Comparison of ENCODE assay signal across 8 cellular contexts in genomic region chr2:203533696-203534471, GRCh38. TPM values are rescaled to one million over a fixed set of nuclear protein-coding genes. Genes with fewer than 3 reads are reported as not detected.
A peak's percentile ranks its signal among the peaks of the same experiment; 100 is the strongest.
DNase-seq lines count a peak whose midpoint lies in the region; ATAC-seq and TF ChIP-seq lines count a peak whose summit lies in the region.

No MANE protein-coding gene starts in this region.

- DNase-seq in HFFc6 = peak; percentile 42
- DNase-seq in activated CD4-positive, alpha-beta T cell treated with anti-CD3 and anti-CD28 coated beads, Interleukin-2, amount 10 ng/mL, durations not matched to agents 24 days and 14 days = peak; percentile 68
- DNase-seq in foreskin melanocyte = peak; percentile 25
- DNase-seq in retina = peak; percentile 41
- no peak for DNase-seq in SKM-1 (lab: John Stamatoyannopoulos, UW; ENCODE audit: unreplicated experiment)
- no peak for DNase-seq in stimulated activated CD4-positive, alpha-beta T cell treated with anti-CD3 and anti-CD28 coated beads, Interleukin-12 subunit alpha, Interleukin-12 subunit beta, amount 100 ng/mL, for 4 hours

- peaks cover 20% of the 10 kb centered on the region for H3K36me3 Mint-ChIP-seq in HFFc6 (ENCODE audit: low read depth)
- H3K36me3 Mint-ChIP-seq in activated CD4-positive, alpha-beta T cell treated with anti-CD3 and anti-CD28 coated beads, Interleukin-2, amount 10 ng/mL, durations not matched to agents 24 days and 14 days (ENCODE audit: low read depth) = peaks cover 16% of the 10 kb centered on the region

- peaks cover 2% of the 10 kb centered on the region for H3K27me3 Mint-ChIP-seq in HFFc6 (ENCODE audit: insufficient read depth)
- H3K27me3 Mint-ChIP-seq in activated CD4-positive, alpha-beta T cell treated with anti-CD3 and anti-CD28 coated beads, Interleukin-2, amount 10 ng/mL, durations not matched to agents 24 days and 14 days = peaks cover 58% of the 10 kb centered on the region

- TF ChIP-seq CTCF in C4-2B (conservative IDR thresholded peaks at IDR 0.05) (no peak), HFFc6 (IDR thresholded peaks at IDR 0.05) (no peak)

- H3K9me3 Mint-ChIP-seq in HFFc6 = no peaks in the 10 kb centered on the region
- peaks cover 21% of the 10 kb centered on the region for H3K9me3 Mint-ChIP-seq in activated CD4-positive, alpha-beta T cell treated with anti-CD3 and anti-CD28 coated beads, Interleukin-2, amount 10 ng/mL, durations not matched to agents 24 days and 14 days

- H3K27ac Mint-ChIP-seq in HFFc6 = peak overlapping the region; percentile 79
- H3K27ac Mint-ChIP-seq in activated CD4-positive, alpha-beta T cell treated with anti-CD3 and anti-CD28 coated beads, Interleukin-2, amount 10 ng/mL, durations not matched to agents 24 days and 14 days = no peak overlapping the region

- peaks cover 58% of the 10 kb centered on the region for H3K4me1 Mint-ChIP-seq in HFFc6 (ENCODE audit: low read depth)
- peaks cover 28% of the 10 kb centered on the region for H3K4me1 Mint-ChIP-seq in activated CD4-positive, alpha-beta T cell treated with anti-CD3 and anti-CD28 coated beads, Interleukin-2, amount 10 ng/mL, durations not matched to agents 24 days and 14 days

- peak overlapping the region; percentile 91; the same call in 1 of the 2 replicates for H3K27ac ChIP-seq in C4-2B

- intact Hi-C loops in activated CD4-positive, alpha-beta T cell treated with anti-CD3 and anti-CD28 coated beads, Interleukin-2, amount 10 ng/mL, durations not matched to agents 24 days and 14 days (cut with micrococcal nuclease) = loop anchor here (2.0 to 5.0 kb wide), 2 partner anchors 42 to 173 kb away; partner anchors contain the start of gene CD28

- peak overlapping the region; percentile 96 for H3K4me3 Mint-ChIP-seq in HFFc6
- peak overlapping the region; percentile 80 for H3K4me3 Mint-ChIP-seq in activated CD4-positive, alpha-beta T cell treated with anti-CD3 and anti-CD28 coated beads, Interleukin-2, amount 10 ng/mL, durations not matched to agents 24 days and 14 days

- ATAC-seq in HG03460 (IDR thresholded peaks at IDR 0.05; ENCODE audit: unreplicated experiment) = no peak

RNA-seq across cellular contexts. Expression of gene RAPH1, which starts 1.2 kb away (rescaled TPM):
- 10 to 100 TPM; 40.9 to 49.5 (median 46.9) TPM for total RNA-seq in HFFc6 (2021; fragmentation: NEBNext Ultra II Directional; extraction: Animal tissue kit (Norgen Biotek cat#: 25700))
- 6.0 and 6.1 TPM in 2 replicates for total RNA-seq in activated CD4-positive, alpha-beta T cell treated with anti-CD3 and anti-CD28 coated beads, Interleukin-2, amount 10 ng/mL, durations not matched to agents 24 days and 14 days

Comparison
In these comparisons a context has a peak if more than half of its experiments do, and no peak if none do; other contexts are left out.
1. DNase-seq: peak in HFFc6 (single experiment), activated CD4-positive, alpha-beta T cell treated with anti-CD3 and anti-CD28 coated beads, Interleukin-2, amount 10 ng/mL, durations not matched to agents 24 days and 14 days (single experiment), foreskin melanocyte (single experiment) and retina (single experiment); none in SKM-1 (single experiment) and stimulated activated CD4-positive, alpha-beta T cell treated with anti-CD3 and anti-CD28 coated beads, Interleukin-12 subunit alpha, Interleukin-12 subunit beta, amount 100 ng/mL, for 4 hours (single experiment).